1 cellular context compared by ENCODE assay signal in genomic region chr10:79268100-79268670, GRCh38.
TF ChIP-seq lines count a peak whose summit lies in the region.

No MANE protein-coding gene starts in this region.

TF ChIP-seq in endothelial cell of umbilical vein, 7 proteins besides CTCF, POLR2A, EP300 and RAD21 (continued from another document):
- peak; percentile 6 for TF ChIP-seq MAX (IDR thresholded peaks at IDR 0.05; ENCODE audit: insufficient read depth, insufficient read length)
TF ChIP-seq in endothelial cell of umbilical vein: peak in this region for 2.
